In the genomic region with DNA sequence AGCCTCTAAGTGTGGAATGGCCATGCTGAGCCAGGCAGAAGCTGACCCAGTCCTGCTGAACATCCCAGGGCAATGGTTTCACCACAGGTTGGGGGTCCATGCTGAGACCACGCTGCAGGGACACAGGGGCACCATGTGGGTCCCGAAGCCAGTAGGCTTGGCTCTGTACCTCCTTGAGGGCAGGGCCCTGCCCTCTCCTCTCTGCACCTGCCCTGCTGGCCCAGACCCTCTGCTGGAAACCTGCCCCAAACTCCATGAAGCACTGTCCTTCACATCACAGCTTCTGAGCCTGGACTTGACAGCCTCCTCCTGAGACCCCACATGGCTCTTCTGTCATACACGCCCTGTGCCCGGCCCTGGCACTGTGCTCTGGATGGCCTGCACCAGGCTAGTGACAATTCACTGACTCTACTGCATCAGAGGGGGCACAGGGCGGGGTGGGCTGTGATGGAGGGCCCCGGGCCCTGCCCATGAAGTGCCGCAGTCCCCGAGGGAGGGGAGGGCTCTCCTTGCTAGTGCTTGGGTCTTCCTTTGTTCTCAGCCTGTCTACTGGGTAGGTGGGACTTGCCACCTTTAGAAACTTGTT, we compare ENCODE assay signal across 1 cellular context.
A peak's percentile ranks its signal among the peaks of the same experiment; 100 is the strongest.
TF ChIP-seq lines count a peak whose summit lies in the region.

No MANE protein-coding gene starts in this region.

TF ChIP-seq in HepG2, 621 proteins besides CTCF, POLR2A, EP300 and RAD21:
- TF ChIP-seq CHD4 (IDR thresholded peaks at IDR 0.05; ENCODE audit: borderline replicate concordance, low read length) (no peak), CENPX (CRISPR knock-in tag; IDR thresholded peaks at IDR 0.05) (no peak), AGO2 (optimal IDR thresholded peaks at IDR 0.05; ENCODE audit: low read depth, low read length) (peak; percentile 43), NPAS2 (CRISPR knock-in tag; IDR thresholded peaks at IDR 0.05; ENCODE audit: borderline replicate concordance) (0 out of 2 replicates have a peak, but pooled peaks have one; percentile 61), NFAT5 (CRISPR knock-in tag; IDR thresholded peaks at IDR 0.05) (no peak), MAFK (conservative IDR thresholded peaks at IDR 0.05 in 1 of 2, IDR thresholded peaks at IDR 0.05 in 1 of 2; ENCODE audit: low read length in 2 of 2) (no peak), GLI4 (CRISPR knock-in tag; IDR thresholded peaks at IDR 0.05; ENCODE audit: borderline replicate concordance) (no peak), THAP11 (CRISPR knock-in tag; IDR thresholded peaks at IDR 0.05) (no peak)
